Comparison of ENCODE assay signal across 12 cellular contexts in genomic region chr6:56766806-56767178, GRCh38.
DNase-seq lines count a peak whose midpoint lies in the region; ATAC-seq and TF ChIP-seq lines count a peak whose summit lies in the region.
"Had no signal": no experiment of that assay in that cellular context is flagged by ENCODE, and none has a peak within 500 bp of the region (broad histone marks: within the 10 kb centered on the region; RNA-seq: fewer than 3 reads in every experiment).

No MANE protein-coding gene starts in this region.

- intact Hi-C loops in CD4-positive, alpha-beta memory T cell (cut with micrococcal nuclease): no loop called here
- intact Hi-C loops in aorta (cut with DNase I): loop anchor here (5.0 to 10.0 kb wide), 2 partner anchors 52 to 76 kb away; no protein-coding TSS in a partner anchor

- H3K27ac Mint-ChIP-seq in nephron: peak overlapping the region; percentile 47 to 92 (median 66)
- no peak overlapping the region for H3K27ac Mint-ChIP-seq in CD4-positive, alpha-beta memory T cell
- H3K27ac Mint-ChIP-seq: naive thymus-derived CD4-positive, alpha-beta T cell had no signal

- WGBS in aorta, 2 donors: 29 to 47% methylated on average over 1 of the region's 1 CpG

- no peaks in the 10 kb centered on the region for H3K9me3 Mint-ChIP-seq in nephron
- peaks cover 0 to 2% (median 0%) of the 10 kb centered on the region in 8 donors for H3K9me3 Mint-ChIP-seq in CD4-positive, alpha-beta memory T cell
- H3K9me3 Mint-ChIP-seq: brain had no signal

- peaks cover 53% of the 10 kb centered on the region for H3K4me1 Mint-ChIP-seq in nephron
- peaks cover 0 to 2% (median 0%) of the 10 kb centered on the region in 4 donors for H3K4me1 Mint-ChIP-seq in CD4-positive, alpha-beta memory T cell

- H3K36me3 ChIP-seq in HAP-1 (replicated peaks) (no peaks in the 10 kb centered on the region), aorta (ENCODE audit: control insufficient read depth in 1 of 2, insufficient read depth in 2 of 2, low read length in 1 of 2) (no peaks in the 10 kb centered on the region)
- H3K36me3 ChIP-seq in CD4-positive, alpha-beta memory T cell (ENCODE audit: insufficient read depth, low read length): no peaks in the 10 kb centered on the region
- H3K36me3 ChIP-seq: suprapubic skin had no signal

- in situ Hi-C loops in HAP-1 (cut with MboI; ENCODE audit: low sequenced_read_pairs): no loop called here

- H3K36me3 Mint-ChIP-seq in nephron (ENCODE audit: low read depth): no peaks in the 10 kb centered on the region
- no peaks in the 10 kb centered on the region for H3K36me3 Mint-ChIP-seq in CD4-positive, alpha-beta memory T cell
- H3K36me3 Mint-ChIP-seq: naive thymus-derived CD4-positive, alpha-beta T cell had no signal

- TF ChIP-seq CTCF in nephron (IDR thresholded peaks at IDR 0.05; ENCODE audit: unreplicated experiment in 3 of 3): no peak

- H3K9me3 ChIP-seq in HAP-1 (no peaks in the 10 kb centered on the region), aorta (ENCODE audit: control insufficient read depth, low read length) (no peaks in the 10 kb centered on the region)
- H3K9me3 ChIP-seq in CD4-positive, alpha-beta memory T cell (ENCODE audit: control insufficient read depth in 1 of 2, low read length in 2 of 2): no peaks in the 10 kb centered on the region
- H3K9me3 ChIP-seq: suprapubic skin had no signal

- H3K27me3 Mint-ChIP-seq in nephron (ENCODE audit: low read depth): no peaks in the 10 kb centered on the region
- H3K27me3 Mint-ChIP-seq in CD4-positive, alpha-beta memory T cell: no peaks in the 10 kb centered on the region
- H3K27me3 Mint-ChIP-seq: brain had no signal

- ATAC-seq in GM18868 (IDR thresholded peaks at IDR 0.05; ENCODE audit: unreplicated experiment) (peak; percentile 82), HG02610 (IDR thresholded peaks at IDR 0.05; ENCODE audit: unreplicated experiment) (peak; percentile 80), aorta (ENCODE audit: low FRiP score) (no peak)
- ATAC-seq: HCT116; naive thymus-derived CD4-positive, alpha-beta T cell had no signal

- peak overlapping the region in 1 of 3 experiments; percentile 20 for H3K4me3 Mint-ChIP-seq in nephron
- no peak overlapping the region for H3K4me3 Mint-ChIP-seq in CD4-positive, alpha-beta memory T cell
- H3K4me3 Mint-ChIP-seq: brain; naive thymus-derived CD4-positive, alpha-beta T cell had no signal

- DNase-seq in NCI-H2227 (lab: John Stamatoyannopoulos, UW; ENCODE audit: unreplicated experiment): peak; percentile 12
- DNase-seq in HAP-1 (ENCODE audit: low spot score in 2 of 2): no peak
- no peak for DNase-seq in NCI-H1048 (lab: John Stamatoyannopoulos, UW)
- DNase-seq in CD4-positive, alpha-beta memory T cell: no peak
- no peak for DNase-seq in aorta
- DNase-seq: naive thymus-derived CD4-positive, alpha-beta T cell had no signal

- H3K4me3 ChIP-seq in HAP-1 (no peak overlapping the region), aorta (ENCODE audit: low read length in 2 of 2) (no peak overlapping the region)
- H3K4me3 ChIP-seq in CD4-positive, alpha-beta memory T cell (ENCODE audit: low read length in 2 of 2): no peak overlapping the region
- H3K4me3 ChIP-seq: suprapubic skin had no signal

- H3K27ac ChIP-seq in CD4-positive, alpha-beta memory T cell (ENCODE audit: low read depth, low read length): no peak overlapping the region
- H3K27ac ChIP-seq in aorta (ENCODE audit: low read depth in 1 of 2, low read length in 2 of 2): no peak overlapping the region
- H3K27ac ChIP-seq: suprapubic skin had no signal

- H3K4me1 ChIP-seq in HAP-1: no peaks in the 10 kb centered on the region
- no peaks in the 10 kb centered on the region for H3K4me1 ChIP-seq in CD4-positive, alpha-beta memory T cell (ENCODE audit: insufficient read depth, low read length)
- H3K4me1 ChIP-seq in aorta (ENCODE audit: control insufficient read depth in 1 of 2, insufficient read depth in 2 of 2, low read length in 2 of 2): peaks cover 2 to 4% of the 10 kb centered on the region in 2 donors

- CTCF ChIA-PET in CD4-positive, alpha-beta memory T cell (lab: Charles Lee; ENCODE audit: partially characterized antibody): no interaction called here

- H3K27me3 ChIP-seq in HAP-1 (ENCODE audit: low read depth): no peaks in the 10 kb centered on the region
- H3K27me3 ChIP-seq in CD4-positive, alpha-beta memory T cell (ENCODE audit: insufficient read depth, low read length): no peaks in the 10 kb centered on the region
- no peaks in the 10 kb centered on the region for H3K27me3 ChIP-seq in aorta (ENCODE audit: control insufficient read depth in 1 of 2, insufficient read depth in 2 of 2, low read length in 1 of 2)
- H3K27me3 ChIP-seq: suprapubic skin had no signal

- POLR2A ChIA-PET in CD4-positive, alpha-beta memory T cell (lab: Charles Lee; ENCODE audit: partially characterized antibody): no interaction called here

Comparison
In these comparisons a context has a peak if more than half of its experiments do, and no peak if none do; other contexts are left out.
1. H3K27ac Mint-ChIP-seq: peak in nephron (3 of 3); none in CD4-positive, alpha-beta memory T cell (0 of 7).